Comparison of ENCODE assay signal across 22 cellular contexts in genomic region chr15:29844290-29844903, GRCh38. TPM values are rescaled to one million over a fixed set of nuclear protein-coding genes. Genes with fewer than 3 reads are reported as not detected.
DNase-seq lines count a peak whose midpoint lies in the region; ATAC-seq, FAIRE-seq and TF ChIP-seq lines count a peak whose summit lies in the region.
"Had no signal": no experiment of that assay in that cellular context is flagged by ENCODE, and none has a peak within 500 bp of the region (broad histone marks: within the 10 kb centered on the region; RNA-seq: fewer than 3 reads in every experiment).

No MANE protein-coding gene starts in this region.

- no peak for TF ChIP-seq EP300 in K562 (IDR thresholded peaks at IDR 0.05; ENCODE audit: low read length)

- H3K27me3 ChIP-seq in AG04450 (ENCODE audit: control insufficient read depth, insufficient read depth, low read length) (no peaks in the 10 kb centered on the region), K562 (ENCODE audit: control insufficient read depth in 2 of 2, insufficient read depth in 2 of 2, low read length in 2 of 2) (peaks cover 32 to 39% of the 10 kb centered on the region in 2 experiments)
- H3K27me3 ChIP-seq: cardiac muscle cell, gastrocnemius medialis had no signal

- H3K27ac ChIP-seq in AG04450 (ENCODE audit: low read depth, low read length) (peak overlapping the region; percentile 54), K562 (ENCODE audit: extremely low read depth, low read depth, low read length) (no peak overlapping the region)
- H3K27ac ChIP-seq: cardiac muscle cell, gastrocnemius medialis, lower lobe of right lung, VCaP had no signal

- FAIRE-seq in K562 (lab: Jason Lieb, UNC) = peak; percentile 48

- WGBS in K562 (ENCODE audit: insufficient coverage, low coverage, missing lambda C conversion rate) = 0% methylated on average over 5 of the region's 5 CpGs

- in situ Hi-C loops in K562 (cut with MboI) = no loop called here

- no peak overlapping the region for H2AFZ ChIP-seq in K562 (ENCODE audit: low read depth, low read length)

- no peak for TF ChIP-seq RAD21 in K562 (CRISPR knock-in tag; conservative IDR thresholded peaks at IDR 0.05 in 1 of 2, IDR thresholded peaks at IDR 0.05 in 1 of 2)

- H3K9me1 ChIP-seq in K562 (ENCODE audit: control insufficient read depth, insufficient read depth, low read length) = no peaks in the 10 kb centered on the region

- H3K4me1 ChIP-seq in K562 (replicated peaks in 1 of 2; ENCODE audit: control insufficient read depth in 2 of 2, insufficient read depth in 2 of 2, low read length in 2 of 2) = no peaks in the 10 kb centered on the region; a peak in 2 of 5 replicates

- H3K36me3 ChIP-seq in K562 (ENCODE audit: control insufficient read depth, insufficient read depth, low read length) = no peaks in the 10 kb centered on the region
- H3K36me3 ChIP-seq: cardiac muscle cell, gastrocnemius medialis, lower lobe of right lung had no signal

- no peaks in the 10 kb centered on the region for H4K20me1 ChIP-seq in K562 (replicated peaks; ENCODE audit: control insufficient read depth, insufficient read depth, low read length)

- H3K9me3 ChIP-seq in AG04450 (ENCODE audit: control insufficient read depth, insufficient read depth, low read length) = peaks cover 4% of the 10 kb centered on the region
- no peaks in the 10 kb centered on the region for H3K9me3 ChIP-seq in K562 (replicated peaks; ENCODE audit: control insufficient read depth, insufficient read depth, low read depth, low read length)
- H3K9me3 ChIP-seq: gastrocnemius medialis, lower lobe of right lung had no signal

- DNase-seq in AG04450 (ENCODE audit: low read depth, low spot score) = no peak
- DNase-seq in HS-5 (ENCODE audit: low read depth) = peak; percentile 49
- no peak for DNase-seq in K562 (ENCODE audit: extremely low read depth in 1 of 4, low spot score in 3 of 4)
- peak; percentile 61 for DNase-seq in islet precursor cell
- no peak for DNase-seq in NCI-H774 (lab: John Stamatoyannopoulos, UW)
- no peak for DNase-seq in activated effector memory CD4-positive, alpha-beta T cell treated with anti-CD3 and anti-CD28 coated beads, Interleukin-2, amount 50 U/mL, for 16 hours
- DNase-seq: activated CD4-positive, alpha-beta memory T cell treated with anti-CD3 and anti-CD28 coated beads for 36 hours; activated naive CD8-positive, alpha-beta T cell treated with anti-CD3 and anti-CD28 coated beads, Interleukin-2, amount 10 ng/mL, durations not matched to agents 7 days and 5 days; activated T-cell treated with anti-CD3 and anti-CD28 coated beads, Interleukin-2, amount 50 U/mL, for 72 hours; CD8-positive, alpha-beta memory T cell; effector CD8-positive, alpha-beta T cell; gastrocnemius medialis; lower lobe of right lung; MV-4-11; NCI-H2029 treated with DMSO at 0.1 percent for 48 hours; NCI-H526; stimulated activated naive CD8-positive, alpha-beta T cell treated with anti-CD3 and anti-CD28 coated beads, Interleukin-15, amount 100 ng/mL, for 72 hours had no signal

- no TSS peak for BruUV-seq in K562 (replicated peaks; lab: Mats Ljungman, UMichigan)

- TF ChIP-seq CTCF in AG04450 (IDR thresholded peaks at IDR 0.05; ENCODE audit: low read depth, low read length) (no peak), K562 (IDR thresholded peaks at IDR 0.05 in 2 of 3, conservative IDR thresholded peaks at IDR 0.05 in 1 of 3; ENCODE audit: insufficient read depth in 2 of 3, low read depth in 1 of 3, low read length in 3 of 3) (no peak)

- H3K4me2 ChIP-seq in K562 (ENCODE audit: insufficient read depth, low read length) = no peak overlapping the region

- POLR2A ChIA-PET in AG04450 (lab: Yijun Ruan, JAX) = no interaction called here
- POLR2A ChIA-PET in K562 (lab: Yijun Ruan, JAX) = interaction anchor here (0.7 to 1.4 kb wide), 4 partner anchors 9 to 124 kb away, joined by 3 to 4 read pairs (median 3); no protein-coding TSS in a partner anchor

- ATAC-seq in K562 (no peak), HG03159 (IDR thresholded peaks at IDR 0.05; ENCODE audit: unreplicated experiment) (no peak), HG02588 (IDR thresholded peaks at IDR 0.05; ENCODE audit: unreplicated experiment) (no peak)
- ATAC-seq: activated T-cell treated with anti-CD3 and anti-CD28 coated beads, Interleukin-2, amount 50 U/mL, for 72 hours; gastrocnemius medialis; lower lobe of right lung; natural killer cell treated with Interleukin-12 subunit alpha and Interleukin-12 subunit beta and Interleukin-15 and Interleukin-18, amount 100 ng/mL, for 72 hours; stimulated activated naive CD8-positive, alpha-beta T cell treated with anti-CD3 and anti-CD28 coated beads, Interleukin-15, amount 100 ng/mL, for 72 hours had no signal

- H3K9ac ChIP-seq in K562 (ENCODE audit: insufficient read depth in 1 of 2, low read depth in 2 of 2, low read length in 2 of 2) = no peak overlapping the region

- TF ChIP-seq POLR2A in K562 (conservative IDR thresholded peaks at IDR 0.05) = no peak

- CTCF ChIA-PET in AG04450 (lab: Charles Lee) = no interaction called here
- CTCF ChIA-PET in K562 (lab: Yijun Ruan, JAX; ENCODE audit: low intra/inter-chr PET ratio) = interaction anchor here (0.7 kb wide), 1 partner anchor 1503 kb away, joined by 3 read pairs; no protein-coding TSS in a partner anchor

- no peak overlapping the region for H3K4me3 ChIP-seq in AG04450 (ENCODE audit: low read depth, low read length)
- no peak overlapping the region for H3K4me3 ChIP-seq in K562
- H3K4me3 ChIP-seq: cardiac muscle cell, gastrocnemius medialis, lower lobe of right lung had no signal

- H3K79me2 ChIP-seq in K562 (ENCODE audit: control insufficient read depth, insufficient read depth, low read length) = no peaks in the 10 kb centered on the region

- intact Hi-C loops in K562 (cut with micrococcal nuclease) = no loop called here

TF ChIP-seq in K562, 482 proteins besides CTCF, POLR2A, EP300 and RAD21 (continues in another document):
- no peak for TF ChIP-seq HNRNPLL (IDR thresholded peaks at IDR 0.05; ENCODE audit: low read depth, low read length, poor library complexity, severe bottlenecking)
- no peak for TF ChIP-seq NFE2L1 (tag; IDR thresholded peaks at IDR 0.05; ENCODE audit: borderline replicate concordance, low read depth)
- TF ChIP-seq HBP1 (CRISPR knock-in tag; IDR thresholded peaks at IDR 0.05) = no peak
- TF ChIP-seq NR2C1 (IDR thresholded peaks at IDR 0.05) = no peak
- no peak for TF ChIP-seq NR2C1 (tag; IDR thresholded peaks at IDR 0.05)
- TF ChIP-seq KLF6 (CRISPR knock-in tag; IDR thresholded peaks at IDR 0.05; ENCODE audit: borderline replicate concordance) = no peak
- TF ChIP-seq ZNF507 (tag; conservative IDR thresholded peaks at IDR 0.05) = no peak

RNA-seq across cellular contexts. Expression of gene TJP1, which starts 22.1 kb away (rescaled TPM):
- polyA plus RNA-seq in AG04450 (2011; rRNA removed) (72.7 and 99.6 TPM in 2 replicates), K562 (2011; rRNA removed) (29.7 and 30.0 TPM in 2 replicates), K562 (2014; fragmentation: Illumina TruSeq; extraction: Trizol) (26.4 and 29.1 TPM in 2 replicates), K562 (2014; fragmentation: Nextera tagmentation; extraction: Ambion mirVana) (10 to 100 TPM in 1 of 2 experiments, 1 to 10 TPM in 1; 9.1 to 25.6 TPM), K562 (2014; rRNA removed) (27.8 and 28.5 TPM in 2 replicates)
- polyA minus RNA-seq in AG04450 (2011; rRNA and poly(A)+ RNA removed) = 99.7 and 134 TPM in 2 replicates
- 51.1 and 121 TPM in 2 replicates for total RNA-seq in K562 (2011; cell fraction: chromatin; rRNA removed; ENCODE audit: low replicate concordance)
- total RNA-seq in K562 (2011; cell fraction: nucleolus; rRNA removed) = 21.2 and 25.1 TPM in 2 replicates
- total RNA-seq in K562 (2011; cell fraction: nucleoplasm; rRNA removed) = 47.7 and 51.7 TPM in 2 replicates
- total RNA-seq in K562 (2014; rRNA removed) (16.3 and 18.7 TPM in 2 replicates), K562 (2014; rRNA removed; fragmentation: Illumina TruSeq; extraction: Trizol) (30.7 and 31.2 TPM in 2 replicates), K562 (2015; rRNA removed; fragmentation: Illumina TruSeq; extraction: Trizol) (28.0 and 30.5 TPM in 2 replicates), K562 (2021) (34.6 and 39.3 TPM in 2 replicates)
- polyA plus RNA-seq in K562 (2011; cell fraction: cytosol; rRNA removed) = 15.3 and 18.0 TPM in 2 replicates
- polyA plus RNA-seq in K562 (2011; cell fraction: nucleus; rRNA removed) = 24.3 and 24.7 TPM in 2 replicates
- polyA plus RNA-seq in K562 (2012) = 14.0 and 17.1 TPM in 2 replicates
- 68.2 and 70.3 TPM in 2 replicates for polyA minus RNA-seq in K562 (2011; rRNA and poly(A)+ RNA removed)
- polyA minus RNA-seq in K562 (2011; cell fraction: cytosol; rRNA and poly(A)+ RNA removed) = 26.6 and 28.8 TPM in 2 replicates
- polyA minus RNA-seq in K562 (2011; cell fraction: nucleus; rRNA and poly(A)+ RNA removed) = 28.5 and 37.9 TPM in 2 replicates
- total RNA-seq: activated CD4-positive, alpha-beta memory T cell treated with anti-CD3 and anti-CD28 coated beads for 36 hours; activated naive CD8-positive, alpha-beta T cell treated with anti-CD3 and anti-CD28 coated beads, Interleukin-2, amount 10 ng/mL, durations not matched to agents 7 days and 5 days; CD8-positive, alpha-beta memory T cell had no signal
- polyA plus RNA-seq: CD8-positive, alpha-beta memory T cell had no signal

Comparison
In these comparisons a context has a peak if more than half of its experiments do, and no peak if none do; other contexts are left out.
1. DNase-seq: peak in HS-5 (single experiment) and islet precursor cell (single experiment); none in AG04450 (single experiment), K562 (0 of 4), NCI-H774 (single experiment) and activated effector memory CD4-positive, alpha-beta T cell treated with anti-CD3 and anti-CD28 coated beads, Interleukin-2, amount 50 U/mL, for 16 hours (single experiment).